16 cellular contexts compared by ENCODE assay signal in genomic region chr10:74921744-74922143, GRCh38.
A peak's percentile ranks its signal among the peaks of the same experiment; 100 is the strongest.
DNase-seq lines count a peak whose midpoint lies in the region; ATAC-seq and TF ChIP-seq lines count a peak whose summit lies in the region.
"Had no signal": no experiment of that assay in that cellular context is flagged by ENCODE, and none has a peak within 500 bp of the region (broad histone marks: within the 10 kb centered on the region; RNA-seq: fewer than 3 reads in every experiment).

No MANE protein-coding gene starts in this region.

- peaks cover 25% of the 10 kb centered on the region for H3F3A ChIP-seq in neural progenitor cell (ENCODE audit: low read depth)

- no peak for ATAC-seq in GM21515 (IDR thresholded peaks at IDR 0.05; ENCODE audit: unreplicated experiment)
- ATAC-seq: GM23338; naive thymus-derived CD8-positive, alpha-beta T cell had no signal

- H3K4me1 Mint-ChIP-seq in neural progenitor cell = peaks cover 34% of the 10 kb centered on the region

- H3K27me3 ChIP-seq in neural progenitor cell (no peaks in the 10 kb centered on the region), Karpas-422 (ENCODE audit: low read length) (no peaks in the 10 kb centered on the region)

- H3K9me3 ChIP-seq in neural progenitor cell (ENCODE audit: low read depth) (peaks cover 12% of the 10 kb centered on the region), Karpas-422 (ENCODE audit: low read length) (no peaks in the 10 kb centered on the region)

- H3K79me2 ChIP-seq in neural progenitor cell (ENCODE audit: low read depth) (peaks cover 57% of the 10 kb centered on the region), Karpas-422 (ENCODE audit: low read length) (peaks cover 97% of the 10 kb centered on the region)

- no peak overlapping the region for H3K27ac Mint-ChIP-seq in neural progenitor cell
- H3K27ac Mint-ChIP-seq: activated CD4-positive, alpha-beta T cell treated with anti-CD3 and anti-CD28 coated beads, Interleukin-2, amount 10 ng/mL, durations not matched to agents 24 days and 14 days; GM23338; IgD-negative memory B cell had no signal

- DNase-seq in ELF-1 (ENCODE audit: low read depth, low spot score) = peak; percentile 43
- peak; percentile 9 for DNase-seq in NCI-H2227 (lab: John Stamatoyannopoulos, UW; ENCODE audit: unreplicated experiment)
- DNase-seq in astrocyte of the hippocampus (ENCODE audit: low read depth, low spot score) = peak; percentile 31
- peak; percentile 81 for DNase-seq in neural progenitor cell (ENCODE audit: low spot score)
- DNase-seq in hippocampal formation (lab: John Stamatoyannopoulos, UW) = no peak
- DNase-seq in mucosa of gallbladder (ENCODE audit: low spot score) = no peak
- no peak for DNase-seq in Karpas-422
- DNase-seq: activated CD4-positive, alpha-beta T cell treated with anti-CD3 and anti-CD28 coated beads, Interleukin-2, amount 10 ng/mL, durations not matched to agents 24 days and 14 days; activated gamma-delta T cell treated with Interleukin-2 at 50 U/mL for 16 hours; CD4-positive, alpha-beta memory T cell; naive thymus-derived CD8-positive, alpha-beta T cell; stimulated activated CD4-positive, alpha-beta T cell treated with anti-CD3 and anti-CD28 coated beads, Interleukin-12 subunit alpha, Interleukin-12 subunit beta, amount 100 ng/mL, for 4 hours had no signal

- H3K27ac ChIP-seq in neural progenitor cell (peak overlapping the region; percentile 45), Karpas-422 (ENCODE audit: low read length) (no peak overlapping the region)
- H3K27ac ChIP-seq: SK-N-MC had no signal

- no peaks in the 10 kb centered on the region for H3K9me2 ChIP-seq in Karpas-422 (replicated peaks; ENCODE audit: insufficient read depth, low read length)

- H3K27me3 Mint-ChIP-seq in neural progenitor cell (ENCODE audit: insufficient read depth, low read depth) = no peaks in the 10 kb centered on the region
- H3K27me3 Mint-ChIP-seq: activated CD4-positive, alpha-beta T cell treated with anti-CD3 and anti-CD28 coated beads, Interleukin-2, amount 10 ng/mL, durations not matched to agents 24 days and 14 days; CD4-positive, alpha-beta memory T cell; IgD-negative memory B cell; naive thymus-derived CD8-positive, alpha-beta T cell had no signal

- H3K36me3 ChIP-seq in neural progenitor cell (no peaks in the 10 kb centered on the region), Karpas-422 (ENCODE audit: insufficient read depth, low read length) (no peaks in the 10 kb centered on the region; the same call in 1 of the 2 replicates)

- H3K4me3 ChIP-seq in neural progenitor cell (peak overlapping the region; percentile 14), Karpas-422 (ENCODE audit: low read length) (no peak overlapping the region)
- H3K4me3 ChIP-seq: GM23338, SK-N-MC had no signal

- H3K9ac ChIP-seq in neural progenitor cell = no peak overlapping the region
- no peak overlapping the region for H3K9ac ChIP-seq in Karpas-422 (ENCODE audit: low read length)

- H4K20me1 ChIP-seq in neural progenitor cell (ENCODE audit: low read depth) (peaks cover 27% of the 10 kb centered on the region), Karpas-422 (ENCODE audit: insufficient read depth, low read depth, low read length) (no peaks in the 10 kb centered on the region)

- H3K4me3 Mint-ChIP-seq in neural progenitor cell = no peak overlapping the region
- H3K4me3 Mint-ChIP-seq: activated CD4-positive, alpha-beta T cell treated with anti-CD3 and anti-CD28 coated beads, Interleukin-2, amount 10 ng/mL, durations not matched to agents 24 days and 14 days; CD4-positive, alpha-beta memory T cell; GM23338; IgD-negative memory B cell; naive thymus-derived CD8-positive, alpha-beta T cell had no signal

- H3K4me1 ChIP-seq in neural progenitor cell (peaks cover 38% of the 10 kb centered on the region), Karpas-422 (ENCODE audit: low read length) (peaks cover 19% of the 10 kb centered on the region)

- no peak for TF ChIP-seq CTCF in neural progenitor cell (IDR thresholded peaks at IDR 0.05)

- H3K9me3 Mint-ChIP-seq in neural progenitor cell = peaks cover 16% of the 10 kb centered on the region

- H3K36me3 Mint-ChIP-seq in neural progenitor cell = peaks cover 10% of the 10 kb centered on the region

- peak overlapping the region; percentile 64 for H3K4me2 ChIP-seq in neural progenitor cell
- H3K4me2 ChIP-seq in Karpas-422 (ENCODE audit: low read depth, low read length, poor library complexity, severe bottlenecking) = no peak overlapping the region
- H3K4me2 ChIP-seq: GM23338 had no signal

- H2AFZ ChIP-seq in neural progenitor cell (replicated peaks) (no peak overlapping the region), Karpas-422 (ENCODE audit: low read length) (no peak overlapping the region)
- H2AFZ ChIP-seq: GM23338 had no signal

Comparison
In these comparisons a context has a peak if more than half of its experiments do, and no peak if none do; other contexts are left out.
1. DNase-seq: peak in ELF-1 (single experiment), NCI-H2227 (single experiment), astrocyte of the hippocampus (single experiment) and neural progenitor cell (single experiment); none in hippocampal formation (0 of 2), mucosa of gallbladder (single experiment) and Karpas-422 (single experiment).